19 cellular contexts compared by ENCODE assay signal in genomic region chr1:182680901-182681300, GRCh38. TPM values are rescaled to one million over a fixed set of nuclear protein-coding genes. Genes with fewer than 3 reads are reported as not detected.
DNase-seq lines count a peak whose midpoint lies in the region; ATAC-seq and TF ChIP-seq lines count a peak whose summit lies in the region.
"Had no signal": no experiment of that assay in that cellular context is flagged by ENCODE, and none has a peak within 500 bp of the region (broad histone marks: within the 10 kb centered on the region; RNA-seq: fewer than 3 reads in every experiment).

No MANE protein-coding gene starts in this region.

- TF ChIP-seq CTCF in RWPE1 (conservative IDR thresholded peaks at IDR 0.05; ENCODE audit: low read depth), result no peak

- CTCF ChIA-PET in RWPE1 (lab: Yijun Ruan, JAX), result interaction anchor here (0.5 kb wide), 1 partner anchor 26 kb away, joined by 3 read pairs; no protein-coding TSS in a partner anchor

- DNase-seq in DMS53 treated with DMSO at 0.1 percent for 48 hours (lab: John Stamatoyannopoulos, UW; ENCODE audit: unreplicated experiment) (peak; percentile 71), H4 (ENCODE audit: low spot score) (peak; percentile 13), RWPE1 (ENCODE audit: low spot score) (peak; percentile 36), iris pigment epithelial cell (ENCODE audit: low read depth) (peak; percentile 7), left cardiac atrium (no peak)
- DNase-seq in activated naive CD4-positive, alpha-beta T cell treated with Interleukin-2 at 50 U/mL for 16 hours, result no peak
- DNase-seq: activated CD4-positive, CD25-positive, alpha-beta regulatory T cell treated with anti-CD3 and anti-CD28 coated beads, Interleukin-2, amount 50 U/mL, for 72 hours; central memory CD4-positive, alpha-beta T cell; effector memory CD4-positive, alpha-beta T cell; HFFc6; NCI-H1092; NCI-H82; occipital lobe; T-helper 17 cell had no signal

- POLR2A ChIA-PET in RWPE1 (lab: Yijun Ruan, JAX; ENCODE audit: low non-redundant PET), result interaction anchor here (0.6 kb wide), 1 partner anchor 14 kb away, joined by 6 read pairs; no protein-coding TSS in a partner anchor

- H3K27ac ChIP-seq in RWPE1, result no peak overlapping the region
- H3K27ac ChIP-seq: thoracic aorta had no signal

- no peak for ATAC-seq in left cardiac atrium
- ATAC-seq in HG03196 (IDR thresholded peaks at IDR 0.05; ENCODE audit: unreplicated experiment), result no peak
- ATAC-seq: sciatic nerve, T-helper 17 cell had no signal

- intact Hi-C loops in left cardiac atrium (cut with DNase I), result loop anchor here in 1 of 2 donors (10.0 kb wide), 1 partner anchor 84 kb away; no protein-coding TSS in a partner anchor

RNA-seq across cellular contexts. Expression of gene RGS8, which starts 3.5 kb away (rescaled TPM):
- not detected in 2 replicates for total RNA-seq in H4 (2014; rRNA removed; shearing (Covaris generic))
- under 1 TPM; 0.05 to 0.18 TPM for total RNA-seq in left cardiac atrium
- total RNA-seq: B cell, HFFc6, mononuclear cell, T-helper 17 cell, thoracic aorta had no signal

Comparison
In these comparisons a context has a peak if more than half of its experiments do, and no peak if none do; other contexts are left out.
1. DNase-seq: peak in DMS53 treated with DMSO at 0.1 percent for 48 hours (single experiment), H4 (single experiment), RWPE1 (single experiment) and iris pigment epithelial cell (single experiment); none in left cardiac atrium (single experiment) and activated naive CD4-positive, alpha-beta T cell treated with Interleukin-2 at 50 U/mL for 16 hours (single experiment).